Comparison of ENCODE assay signal across 9 cellular contexts in the genomic region with DNA sequence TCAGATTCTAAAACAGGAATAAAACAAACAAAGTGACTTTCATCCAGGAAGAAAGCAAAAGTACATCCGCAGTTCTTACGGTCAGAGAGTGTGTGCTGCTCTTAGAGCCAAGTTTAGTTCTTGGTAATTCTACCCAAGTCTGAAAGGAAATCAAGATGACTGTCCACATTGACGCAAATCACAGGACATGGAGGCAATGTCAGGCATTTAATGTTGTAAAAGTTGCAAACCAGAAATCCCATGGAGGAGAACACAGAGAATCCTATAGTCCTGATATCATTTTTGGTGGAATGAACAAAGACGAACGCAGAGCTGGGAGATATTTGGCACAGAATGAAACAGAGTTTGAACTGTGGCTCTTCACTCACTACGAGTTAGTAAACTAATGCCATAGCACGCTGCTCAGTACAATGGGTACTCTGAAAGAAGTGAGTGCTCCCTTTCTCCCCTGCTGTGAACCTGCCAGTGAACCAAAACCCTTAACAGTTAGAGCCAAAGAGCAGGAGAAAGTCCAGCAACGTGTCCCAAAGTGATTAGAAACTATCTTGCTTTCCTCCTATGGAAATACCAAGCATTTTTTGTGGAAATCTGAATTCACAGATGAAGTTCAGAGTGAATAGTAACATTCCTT.
A peak's percentile ranks its signal among the peaks of the same experiment; 100 is the strongest.
DNase-seq lines count a peak whose midpoint lies in the region; ATAC-seq and TF ChIP-seq lines count a peak whose summit lies in the region.
"Had no signal": no experiment of that assay in that cellular context is flagged by ENCODE, and none has a peak within 500 bp of the region (broad histone marks: within the 10 kb centered on the region; RNA-seq: fewer than 3 reads in every experiment).

No MANE protein-coding gene starts in this region.

- peak overlapping the region; percentile 95 for H3K27ac Mint-ChIP-seq in HFFc6

- peaks cover 83% of the 10 kb centered on the region for H3K4me1 Mint-ChIP-seq in HFFc6 (ENCODE audit: low read depth)

- H3K27me3 Mint-ChIP-seq in HFFc6 (ENCODE audit: insufficient read depth), result no peaks in the 10 kb centered on the region; the same call in 1 of the 2 replicates

- DNase-seq in HFFc6, result no peak
- DNase-seq in astrocyte of the spinal cord (ENCODE audit: low read depth, low spot score), result peak; percentile 95
- peak; percentile 27 for DNase-seq in inferior parietal cortex (ENCODE audit: extremely low spot score)
- peak; percentile 87 for DNase-seq in stromal cell of bone marrow (ENCODE audit: low read depth)
- DNase-seq in SKM-1 (lab: John Stamatoyannopoulos, UW; ENCODE audit: unreplicated experiment), result no peak
- DNase-seq in activated effector memory CD4-positive, alpha-beta T cell treated with anti-CD3 and anti-CD28 coated beads, Interleukin-2, amount 50 U/mL, for 16 hours, result no peak
- DNase-seq: activated effector memory CD4-positive, alpha-beta T cell treated with Interleukin-2 at 50 U/mL for 16 hours had no signal

- H3K4me3 Mint-ChIP-seq in HFFc6, result peak overlapping the region; percentile 74

- peak overlapping the region; percentile 6 for H3K4me3 ChIP-seq in astrocyte of the spinal cord (ENCODE audit: low read depth, low read length)

- ATAC-seq in HG03571 (IDR thresholded peaks at IDR 0.05; ENCODE audit: unreplicated experiment), result no peak
- no peak for ATAC-seq in HG02973 (IDR thresholded peaks at IDR 0.05; ENCODE audit: unreplicated experiment)

- TF ChIP-seq CTCF in HFFc6 (IDR thresholded peaks at IDR 0.05) (no peak), astrocyte of the spinal cord (IDR thresholded peaks at IDR 0.05; ENCODE audit: low read depth, low read length) (no peak)

- H3K36me3 Mint-ChIP-seq in HFFc6 (ENCODE audit: low read depth), result peaks cover 29% of the 10 kb centered on the region

- peaks cover 6% of the 10 kb centered on the region; the same call in 1 of the 2 replicates for H3K9me3 Mint-ChIP-seq in HFFc6

- in situ Hi-C loops in astrocyte of the spinal cord (cut with HindIII; ENCODE audit: low sequenced_read_pairs), result no loop called here

Comparison
In these comparisons a context has a peak if more than half of its experiments do, and no peak if none do; other contexts are left out.
1. DNase-seq: peak in astrocyte of the spinal cord (single experiment), inferior parietal cortex (single experiment) and stromal cell of bone marrow (single experiment); none in HFFc6 (single experiment), SKM-1 (single experiment) and activated effector memory CD4-positive, alpha-beta T cell treated with anti-CD3 and anti-CD28 coated beads, Interleukin-2, amount 50 U/mL, for 16 hours (single experiment).